In the genomic region with DNA sequence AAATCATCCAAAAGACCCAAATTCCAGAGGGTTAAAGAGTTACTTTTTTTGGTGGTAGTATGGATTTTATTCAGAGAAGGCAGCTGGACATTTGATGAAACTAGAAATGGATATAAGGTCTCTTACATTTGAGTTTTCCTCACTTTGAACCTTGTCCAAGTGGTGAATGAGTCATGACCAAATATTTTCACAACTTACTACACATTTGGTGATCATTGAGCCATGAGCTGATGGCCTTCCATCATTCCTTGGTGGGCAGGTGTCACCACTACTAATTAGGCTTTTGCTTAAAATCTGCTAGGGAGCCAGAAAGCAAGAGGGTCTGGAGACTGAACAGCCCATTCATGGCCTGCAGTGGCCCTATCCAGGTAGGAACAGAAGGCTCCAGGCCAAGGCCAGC, we compare ENCODE assay signal across 1 cellular context.
TF ChIP-seq lines count a peak whose summit lies in the region.

No MANE protein-coding gene starts in this region.

TF ChIP-seq in GM23338, 12 proteins besides CTCF, POLR2A, EP300 and RAD21 (continued from another document):
- TF ChIP-seq, protein P1, sequence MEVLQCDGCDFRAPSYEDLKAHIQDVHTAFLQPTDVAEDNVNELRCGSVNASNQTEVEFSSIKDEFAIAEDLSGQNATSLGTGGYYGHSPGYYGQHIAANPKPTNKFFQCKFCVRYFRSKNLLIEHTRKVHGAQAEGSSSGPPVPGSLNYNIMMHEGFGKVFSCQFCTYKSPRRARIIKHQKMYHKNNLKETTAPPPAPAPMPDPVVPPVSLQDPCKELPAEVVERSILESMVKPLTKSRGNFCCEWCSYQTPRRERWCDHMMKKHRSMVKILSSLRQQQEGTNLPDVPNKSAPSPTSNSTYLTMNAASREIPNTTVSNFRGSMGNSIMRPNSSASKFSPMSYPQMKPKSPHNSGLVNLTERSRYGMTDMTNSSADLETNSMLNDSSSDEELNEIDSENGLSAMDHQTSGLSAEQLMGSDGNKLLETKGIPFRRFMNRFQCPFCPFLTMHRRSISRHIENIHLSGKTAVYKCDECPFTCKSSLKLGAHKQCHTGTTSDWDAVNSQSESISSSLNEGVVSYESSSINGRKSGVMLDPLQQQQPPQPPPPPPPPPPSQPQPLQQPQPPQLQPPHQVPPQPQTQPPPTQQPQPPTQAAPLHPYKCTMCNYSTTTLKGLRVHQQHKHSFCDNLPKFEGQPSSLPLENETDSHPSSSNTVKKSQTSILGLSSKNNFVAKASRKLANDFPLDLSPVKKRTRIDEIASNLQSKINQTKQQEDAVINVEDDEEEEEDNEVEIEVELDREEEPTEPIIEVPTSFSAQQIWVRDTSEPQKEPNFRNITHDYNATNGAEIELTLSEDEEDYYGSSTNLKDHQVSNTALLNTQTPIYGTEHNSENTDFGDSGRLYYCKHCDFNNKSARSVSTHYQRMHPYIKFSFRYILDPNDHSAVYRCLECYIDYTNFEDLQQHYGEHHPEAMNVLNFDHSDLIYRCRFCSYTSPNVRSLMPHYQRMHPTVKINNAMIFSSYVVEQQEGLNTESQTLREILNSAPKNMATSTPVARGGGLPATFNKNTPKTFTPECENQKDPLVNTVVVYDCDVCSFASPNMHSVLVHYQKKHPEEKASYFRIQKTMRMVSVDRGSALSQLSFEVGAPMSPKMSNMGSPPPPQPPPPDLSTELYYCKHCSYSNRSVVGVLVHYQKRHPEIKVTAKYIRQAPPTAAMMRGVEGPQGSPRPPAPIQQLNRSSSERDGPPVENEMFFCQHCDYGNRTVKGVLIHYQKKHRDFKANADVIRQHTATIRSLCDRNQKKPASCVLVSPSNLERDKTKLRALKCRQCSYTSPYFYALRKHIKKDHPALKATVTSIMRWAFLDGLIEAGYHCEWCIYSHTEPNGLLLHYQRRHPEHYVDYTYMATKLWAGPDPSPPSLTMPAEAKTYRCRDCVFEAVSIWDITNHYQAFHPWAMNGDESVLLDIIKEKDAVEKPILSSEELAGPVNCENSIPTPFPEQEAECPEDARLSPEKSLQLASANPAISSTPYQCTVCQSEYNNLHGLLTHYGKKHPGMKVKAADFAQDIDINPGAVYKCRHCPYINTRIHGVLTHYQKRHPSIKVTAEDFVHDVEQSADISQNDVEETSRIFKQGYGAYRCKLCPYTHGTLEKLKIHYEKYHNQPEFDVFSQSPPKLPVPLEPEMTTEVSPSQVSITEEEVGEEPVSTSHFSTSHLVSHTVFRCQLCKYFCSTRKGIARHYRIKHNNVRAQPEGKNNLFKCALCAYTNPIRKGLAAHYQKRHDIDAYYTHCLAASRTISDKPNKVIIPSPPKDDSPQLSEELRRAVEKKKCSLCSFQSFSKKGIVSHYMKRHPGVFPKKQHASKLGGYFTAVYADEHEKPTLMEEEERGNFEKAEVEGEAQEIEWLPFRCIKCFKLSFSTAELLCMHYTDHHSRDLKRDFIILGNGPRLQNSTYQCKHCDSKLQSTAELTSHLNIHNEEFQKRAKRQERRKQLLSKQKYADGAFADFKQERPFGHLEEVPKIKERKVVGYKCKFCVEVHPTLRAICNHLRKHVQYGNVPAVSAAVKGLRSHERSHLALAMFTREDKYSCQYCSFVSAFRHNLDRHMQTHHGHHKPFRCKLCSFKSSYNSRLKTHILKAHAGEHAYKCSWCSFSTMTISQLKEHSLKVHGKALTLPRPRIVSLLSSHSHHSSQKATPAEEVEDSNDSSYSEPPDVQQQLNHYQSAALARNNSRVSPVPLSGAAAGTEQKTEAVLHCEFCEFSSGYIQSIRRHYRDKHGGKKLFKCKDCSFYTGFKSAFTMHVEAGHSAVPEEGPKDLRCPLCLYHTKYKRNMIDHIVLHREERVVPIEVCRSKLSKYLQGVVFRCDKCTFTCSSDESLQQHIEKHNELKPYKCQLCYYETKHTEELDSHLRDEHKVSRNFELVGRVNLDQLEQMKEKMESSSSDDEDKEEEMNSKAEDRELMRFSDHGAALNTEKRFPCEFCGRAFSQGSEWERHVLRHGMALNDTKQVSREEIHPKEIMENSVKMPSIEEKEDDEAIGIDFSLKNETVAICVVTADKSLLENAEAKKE (CRISPR knock-in tag; IDR thresholded peaks at IDR 0.05) = no peak
